In genomic region chr7:101138149-101138870, GRCh38 we compare ENCODE assay signal across 8 cellular contexts.
DNase-seq lines count a peak whose midpoint lies in the region; ATAC-seq and TF ChIP-seq lines count a peak whose summit lies in the region.

No MANE protein-coding gene starts in this region.

- no peaks in the 10 kb centered on the region for H3K27me3 ChIP-seq in duodenal mucosa (ENCODE audit: control insufficient read depth in 1 of 2, insufficient read depth in 2 of 2, low read length in 2 of 2)

- DNase-seq in NCI-H69 (lab: John Stamatoyannopoulos, UW) (peak; percentile 91), midbrain (lab: John Stamatoyannopoulos, UW) (peak; percentile 7)
- DNase-seq in activated CD4-positive, alpha-beta T cell treated with anti-CD3 and anti-CD28 coated beads, Interleukin-2, amount 50 U/mL, for 4 hours, result peak; percentile 81 to 85
- DNase-seq in stimulated activated CD8-positive, alpha-beta memory T cell treated with anti-CD3 and anti-CD28 coated beads, Interleukin-4, amount 100 ng/mL, for 24 hours (ENCODE audit: low read depth), result peak; percentile 83

- H3K27ac ChIP-seq in duodenal mucosa (ENCODE audit: low read depth, low read length), result peak overlapping the region; percentile 39

- ATAC-seq in HG03064 (IDR thresholded peaks at IDR 0.05; ENCODE audit: low read depth, unreplicated experiment) (peak; percentile 79), HG02884 (IDR thresholded peaks at IDR 0.05; ENCODE audit: unreplicated experiment) (no peak)

- peak overlapping the region in 1 of 2 donors; percentile 29 for H3K9ac ChIP-seq in duodenal mucosa (ENCODE audit: low read depth in 1 of 2, low read length in 2 of 2)

- H3K9me3 ChIP-seq in duodenal mucosa (ENCODE audit: control insufficient read depth in 1 of 2, low read length in 2 of 2), result no peaks in the 10 kb centered on the region

- peak overlapping the region in 1 of 2 donors; percentile 47 for H3K4me3 ChIP-seq in duodenal mucosa (ENCODE audit: low read depth in 1 of 2, low read length in 2 of 2)

- H3K4me1 ChIP-seq in duodenal mucosa (ENCODE audit: control insufficient read depth in 1 of 2, insufficient read depth in 2 of 2, low read length in 2 of 2), result peaks cover 9 to 10% of the 10 kb centered on the region in 2 donors

- TF ChIP-seq CTCF in GM12872 (IDR thresholded peaks at IDR 0.05; ENCODE audit: insufficient read depth, low read depth, low read length), result peak; percentile 70

- no peaks in the 10 kb centered on the region for H3K36me3 ChIP-seq in duodenal mucosa (ENCODE audit: control insufficient read depth in 1 of 2, insufficient read depth in 2 of 2, low read length in 2 of 2)

Comparison
In these comparisons a context has a peak if more than half of its experiments do, and no peak if none do; other contexts are left out.
1. DNase-seq: peak in every context shown above with its lines; median percentile 91 in NCI-H69; 83 in activated CD4-positive, alpha-beta T cell treated with anti-CD3 and anti-CD28 coated beads, Interleukin-2, amount 50 U/mL, for 4 hours; 83 in stimulated activated CD8-positive, alpha-beta memory T cell treated with anti-CD3 and anti-CD28 coated beads, Interleukin-4, amount 100 ng/mL, for 24 hours; 7 in midbrain.